Comparison of ENCODE assay signal across 10 cellular contexts in genomic region chr17:43401293-43401692, GRCh38. TPM values are rescaled to one million over a fixed set of nuclear protein-coding genes. Genes with fewer than 3 reads are reported as not detected.
DNase-seq lines count a peak whose midpoint lies in the region; ATAC-seq, FAIRE-seq and TF ChIP-seq lines count a peak whose summit lies in the region.
"Had no signal": no experiment of that assay in that cellular context is flagged by ENCODE, and none has a peak within 500 bp of the region (broad histone marks: within the 10 kb centered on the region; RNA-seq: fewer than 3 reads in every experiment).

No MANE protein-coding gene starts in this region.

- peaks cover 28% of the 10 kb centered on the region for H3K79me2 ChIP-seq in HepG2 (ENCODE audit: insufficient read depth, low read length)

- POLR2A ChIA-PET in activated naive CD8-positive, alpha-beta T cell treated with anti-CD3 and anti-CD28 coated beads, Interleukin-2, amount 10 ng/mL, durations not matched to agents 7 days and 5 days (lab: Charles Lee), result interaction anchor here (1.0 kb wide), 1 partner anchor 41 kb away, joined by 3 read pairs; no protein-coding TSS in a partner anchor
- POLR2A ChIA-PET in HepG2 (lab: Yijun Ruan, JAX), result interaction anchor here (0.7 to 13.3 kb wide), 12 partner anchors 8 to 80 kb away, joined by 3 to 485 read pairs (median 6); partner anchors contain the start of gene DHX8

- peaks cover 7% of the 10 kb centered on the region for H3K4me1 Mint-ChIP-seq in activated naive CD8-positive, alpha-beta T cell treated with anti-CD3 and anti-CD28 coated beads, Interleukin-2, amount 10 ng/mL, durations not matched to agents 7 days and 5 days
- H3K4me1 Mint-ChIP-seq in activated naive CD8-positive, alpha-beta T cell treated with anti-CD3 and anti-CD28 coated beads for 36 hours, result peaks cover 14% of the 10 kb centered on the region
- H3K4me1 Mint-ChIP-seq in brain, result peaks cover 61% of the 10 kb centered on the region

- peaks cover 2% of the 10 kb centered on the region for H3K27me3 Mint-ChIP-seq in activated naive CD8-positive, alpha-beta T cell treated with anti-CD3 and anti-CD28 coated beads, Interleukin-2, amount 10 ng/mL, durations not matched to agents 7 days and 5 days
- no peaks in the 10 kb centered on the region for H3K27me3 Mint-ChIP-seq in activated naive CD8-positive, alpha-beta T cell treated with anti-CD3 and anti-CD28 coated beads for 36 hours
- H3K27me3 Mint-ChIP-seq in brain, result peaks cover 5% of the 10 kb centered on the region

- peak overlapping the region; percentile 45 for H3K27ac Mint-ChIP-seq in activated naive CD8-positive, alpha-beta T cell treated with anti-CD3 and anti-CD28 coated beads, Interleukin-2, amount 10 ng/mL, durations not matched to agents 7 days and 5 days
- H3K27ac Mint-ChIP-seq in activated naive CD8-positive, alpha-beta T cell treated with anti-CD3 and anti-CD28 coated beads for 36 hours, result no peak overlapping the region
- peak overlapping the region; percentile 82 to 98 (median 95) for H3K27ac Mint-ChIP-seq in brain
- H3K27ac Mint-ChIP-seq: T-helper 1 cell treated with Interleukin-12 subunit alpha and Interleukin-12 subunit beta and Interleukin-4 antibody, amounts not matched to agents 30 μg/mL and 1 μg/mL, for 36 hours had no signal

- no peak for FAIRE-seq in HepG2 (lab: Jason Lieb, UNC)
- FAIRE-seq in GM12891 (lab: Jason Lieb, UNC), result no peak

- intact Hi-C loops in HepG2 (cut with micrococcal nuclease; ENCODE audit: unreplicated experiment), result no loop called here
- intact Hi-C loops in upper lobe of right lung (cut with DNase I), result no loop called here

- no peaks in the 10 kb centered on the region for H3K9me3 ChIP-seq in HepG2 (ENCODE audit: low read length)
- no peaks in the 10 kb centered on the region for H3K9me3 ChIP-seq in upper lobe of right lung

- ATAC-seq in activated naive CD8-positive, alpha-beta T cell treated with anti-CD3 and anti-CD28 coated beads, Interleukin-2, amount 10 ng/mL, durations not matched to agents 7 days and 5 days (ENCODE audit: low read depth), result no peak
- ATAC-seq in HepG2 (no peak), upper lobe of right lung (peak; percentile 67), GM21423 (IDR thresholded peaks at IDR 0.05; ENCODE audit: unreplicated experiment) (no peak), GM21717 (IDR thresholded peaks at IDR 0.05; ENCODE audit: unreplicated experiment) (no peak)

- TF ChIP-seq POLR2A in HepG2 (IDR thresholded peaks at IDR 0.05; ENCODE audit: insufficient read depth in 1 of 2, low read depth in 2 of 2, low read length in 2 of 2) (no peak), GM12891 (IDR thresholded peaks at IDR 0.05; ENCODE audit: low read depth, low read length) (no peak)

- peaks cover 14% of the 10 kb centered on the region; the same call in 1 of the 2 replicates for H4K20me1 ChIP-seq in HepG2 (ENCODE audit: insufficient read depth, low read length)

- peaks cover 0 to 2% of the 10 kb centered on the region in 2 experiments; a peak in 2 of 5 replicates for H3K36me3 ChIP-seq in HepG2 (replicated peaks in 1 of 2; ENCODE audit: control insufficient read depth in 1 of 2, insufficient read depth in 2 of 2, low read length in 2 of 2)
- no peaks in the 10 kb centered on the region for H3K36me3 ChIP-seq in upper lobe of right lung

- H2AFZ ChIP-seq in HepG2 (ENCODE audit: low read length), result no peak overlapping the region

- peak overlapping the region; percentile 100 for H3K4me2 ChIP-seq in HepG2 (ENCODE audit: low read depth, low read length)

- DNase-seq in activated naive CD8-positive, alpha-beta T cell treated with anti-CD3 and anti-CD28 coated beads, Interleukin-2, amount 10 ng/mL, durations not matched to agents 7 days and 5 days, result no peak
- no peak for DNase-seq in activated naive CD8-positive, alpha-beta T cell treated with anti-CD3 and anti-CD28 coated beads for 36 hours
- DNase-seq in HepG2 (ENCODE audit: low spot score) (no peak), upper lobe of right lung (no peak), GM12891 (ENCODE audit: insufficient read length, low spot score) (no peak)
- DNase-seq: hippocampal formation had no signal

- no peak for TF ChIP-seq RAD21 in HepG2 (CRISPR knock-in tag; IDR thresholded peaks at IDR 0.05)

- H3K4me1 ChIP-seq in HepG2 (ENCODE audit: insufficient read depth, low read length) (peaks cover 66% of the 10 kb centered on the region), upper lobe of right lung (peaks cover 14% of the 10 kb centered on the region)

- TF ChIP-seq EP300 in HepG2 (IDR thresholded peaks at IDR 0.05; ENCODE audit: low read depth in 2 of 2, low read length in 2 of 2), result no peak
- TF ChIP-seq EP300 in HepG2 (CRISPR knock-in tag; IDR thresholded peaks at IDR 0.05; ENCODE audit: borderline replicate concordance), result no peak

- H3K4me3 Mint-ChIP-seq in activated naive CD8-positive, alpha-beta T cell treated with anti-CD3 and anti-CD28 coated beads, Interleukin-2, amount 10 ng/mL, durations not matched to agents 7 days and 5 days, result no peak overlapping the region
- H3K4me3 Mint-ChIP-seq in activated naive CD8-positive, alpha-beta T cell treated with anti-CD3 and anti-CD28 coated beads for 36 hours, result no peak overlapping the region
- peak overlapping the region; percentile 92 to 96 (median 93) for H3K4me3 Mint-ChIP-seq in brain

- CTCF ChIA-PET in HepG2 (lab: Yijun Ruan, JAX; ENCODE audit: low intra/inter-chr PET ratio, low total read pairs), result no interaction called here

- H3K9me3 Mint-ChIP-seq in activated naive CD8-positive, alpha-beta T cell treated with anti-CD3 and anti-CD28 coated beads, Interleukin-2, amount 10 ng/mL, durations not matched to agents 7 days and 5 days, result no peaks in the 10 kb centered on the region
- no peaks in the 10 kb centered on the region for H3K9me3 Mint-ChIP-seq in activated naive CD8-positive, alpha-beta T cell treated with anti-CD3 and anti-CD28 coated beads for 36 hours
- H3K9me3 Mint-ChIP-seq in brain, result peaks cover 0 to 3% (median 0%) of the 10 kb centered on the region in 5 experiments
- H3K9me3 Mint-ChIP-seq: T-helper 1 cell treated with Interleukin-12 subunit alpha and Interleukin-12 subunit beta and Interleukin-4 antibody, amounts not matched to agents 30 μg/mL and 1 μg/mL, for 36 hours had no signal

- H3K4me3 ChIP-seq in HepG2 (replicated peaks in 1 of 3; ENCODE audit: insufficient read depth in 1 of 3, low read depth in 2 of 3, low read length in 3 of 3) (peak overlapping the region in 1 of 3 experiments; percentile 27; a peak in 1 of 6 replicates), upper lobe of right lung (peak overlapping the region; percentile 73)

- H3K27ac ChIP-seq in HepG2 (ENCODE audit: extremely low read length, insufficient read depth, low read length), result no peak overlapping the region
- H3K27ac ChIP-seq in upper lobe of right lung, result peak overlapping the region; percentile 39

- H3K36me3 Mint-ChIP-seq in activated naive CD8-positive, alpha-beta T cell treated with anti-CD3 and anti-CD28 coated beads, Interleukin-2, amount 10 ng/mL, durations not matched to agents 7 days and 5 days, result no peaks in the 10 kb centered on the region
- H3K36me3 Mint-ChIP-seq in activated naive CD8-positive, alpha-beta T cell treated with anti-CD3 and anti-CD28 coated beads for 36 hours, result no peaks in the 10 kb centered on the region
- peaks cover 25% of the 10 kb centered on the region for H3K36me3 Mint-ChIP-seq in brain

- TF ChIP-seq CTCF in brain (conservative IDR thresholded peaks at IDR 0.05), result no peak
- no peak for TF ChIP-seq CTCF in HepG2 (CRISPR knock-in tag; IDR thresholded peaks at IDR 0.05)
- TF ChIP-seq CTCF in upper lobe of right lung (IDR thresholded peaks at IDR 0.05), result no peak

- H3K27me3 ChIP-seq in HepG2 (ENCODE audit: control insufficient read depth in 1 of 2, insufficient read depth in 2 of 2, low read length in 2 of 2), result no peaks in the 10 kb centered on the region; a peak in 1 of 5 replicates
- H3K27me3 ChIP-seq in upper lobe of right lung, result no peaks in the 10 kb centered on the region

- in situ Hi-C loops in HepG2 (cut with HindIII; ENCODE audit: extremely low pct_ligation_motif_present, low pct_unique_long_range_greater_than_20kb), result no loop called here

- peak overlapping the region; percentile 87; the same call in 1 of the 2 replicates for H3K9ac ChIP-seq in HepG2 (ENCODE audit: insufficient read depth, low read depth, low read length)

- 74% methylated on average over 2 of the region's 2 CpGs for WGBS in HepG2 (ENCODE audit: low lambda C conversion rate)

- no TSS peak for BruUV-seq in HepG2 (replicated peaks; lab: Mats Ljungman, UMichigan)

TF ChIP-seq in GM12891, 5 proteins besides CTCF, POLR2A, EP300 and RAD21 (continues in another document):
- no peak for TF ChIP-seq POLR2AphosphoS5 (IDR thresholded peaks at IDR 0.05; ENCODE audit: low read depth, low read length)
- no peak for TF ChIP-seq POU2F2 (IDR thresholded peaks at IDR 0.05; ENCODE audit: low read depth, low read length)

RNA-seq across cellular contexts. Expression of gene ARL4D, which starts 2.5 kb away (rescaled TPM):
- total RNA-seq in activated naive CD8-positive, alpha-beta T cell treated with anti-CD3 and anti-CD28 coated beads, Interleukin-2, amount 10 ng/mL, durations not matched to agents 7 days and 5 days, result 1 to 10 TPM; 2.2 to 2.4 TPM
- total RNA-seq in activated naive CD8-positive, alpha-beta T cell treated with anti-CD3 and anti-CD28 coated beads for 36 hours, result 1 to 10 TPM; 2.5 to 3.6 TPM
- polyA plus RNA-seq in brain (ENCODE audit: insufficient read depth, low read depth, low replicate concordance) (9.2 TPM), HepG2 (2011; rRNA removed) (25.9 and 40.6 TPM in 2 replicates)
- total RNA-seq in HepG2 (2016; rRNA removed; fragmentation: Illumina TruSeq; extraction: Trizol) (9.0 and 9.5 TPM in 2 replicates), upper lobe of right lung (18.5 TPM)
- 4.8 and 5.0 TPM in 2 replicates for total RNA-seq in HepG2 (2016; cell fraction: cytosol; rRNA removed; fragmentation: Illumina TruSeq; extraction: Trizol; ENCODE audit: low read depth)
- total RNA-seq in HepG2 (2016; cell fraction: insoluble cytoplasmic fraction; rRNA removed; fragmentation: Illumina TruSeq; extraction: Trizol), result 8.2 and 10.0 TPM in 2 replicates
- 6.9 and 7.7 TPM in 2 replicates for total RNA-seq in HepG2 (2016; cell fraction: membrane; rRNA removed; fragmentation: Illumina TruSeq; extraction: Trizol)
- total RNA-seq in HepG2 (2016; cell fraction: nucleus; rRNA removed; fragmentation: Illumina TruSeq; extraction: Trizol), result 5.3 and 7.3 TPM in 2 replicates
- 42.8 and 43.2 TPM in 2 replicates for polyA plus RNA-seq in HepG2 (2011; cell fraction: cytosol; rRNA removed)
- polyA plus RNA-seq in HepG2 (2011; cell fraction: nucleus; rRNA removed), result 20.5 and 34.1 TPM in 2 replicates
- 31.5 and 47.6 TPM in 2 replicates for polyA plus RNA-seq in HepG2 (2012)
- polyA plus RNA-seq in HepG2 (2016; cell fraction: cytosol; fragmentation: Illumina TruSeq; extraction: Trizol; ENCODE audit: low read depth), result 2.0 and 2.2 TPM in 2 replicates
- 11.6 and 13.8 TPM in 2 replicates for polyA plus RNA-seq in HepG2 (2016; cell fraction: insoluble cytoplasmic fraction; fragmentation: Illumina TruSeq; extraction: Trizol; ENCODE audit: low read depth)
- polyA plus RNA-seq in HepG2 (2016; cell fraction: membrane; fragmentation: Illumina TruSeq; extraction: Trizol; ENCODE audit: low read depth), result 3.2 TPM in 2 replicates
- polyA plus RNA-seq in HepG2 (2016; cell fraction: nucleus; fragmentation: Illumina TruSeq; extraction: Trizol; ENCODE audit: insufficient read depth, low read depth), result 12.2 and 15.4 TPM in 2 replicates
- 18.8 and 37.1 TPM in 2 replicates for polyA minus RNA-seq in HepG2 (2011; rRNA and poly(A)+ RNA removed; ENCODE audit: low replicate concordance)
- 15.0 and 19.8 TPM in 2 replicates for polyA minus RNA-seq in HepG2 (2011; cell fraction: cytosol; rRNA and poly(A)+ RNA removed)
- polyA minus RNA-seq in HepG2 (2011; cell fraction: nucleus; rRNA and poly(A)+ RNA removed), result 8.9 and 13.3 TPM in 2 replicates
- polyA plus RNA-seq in GM12891 (2012; ENCODE audit: low read depth, missing spikeins), result 0.77 TPM

Comparison
In these comparisons a context has a peak if more than half of its experiments do, and no peak if none do; other contexts are left out.
1. H3K4me3 Mint-ChIP-seq: peak in brain (5 of 5); none in activated naive CD8-positive, alpha-beta T cell treated with anti-CD3 and anti-CD28 coated beads, Interleukin-2, amount 10 ng/mL, durations not matched to agents 7 days and 5 days (single experiment) and activated naive CD8-positive, alpha-beta T cell treated with anti-CD3 and anti-CD28 coated beads for 36 hours (single experiment).